ENCODE assay signal across 8 cellular contexts in genomic region chr2:73736855-73737779, GRCh38. TPM values are rescaled to one million over a fixed set of nuclear protein-coding genes. Genes with fewer than 3 reads are reported as not detected.
DNase-seq lines count a peak whose midpoint lies in the region; ATAC-seq, FAIRE-seq and TF ChIP-seq lines count a peak whose summit lies in the region.

Gene TPRKB (minus strand): TSS chr2:73737345. CDS start chr2:73734569, 2,776 bp downstream.

- peak; percentile 99 for FAIRE-seq in endothelial cell of umbilical vein (lab: Jason Lieb, UNC)

- TF ChIP-seq POLR2A in endothelial cell of umbilical vein (IDR thresholded peaks at IDR 0.05; ENCODE audit: low read depth, low read length) = peak; percentile 63

- H3K9me3 Mint-ChIP-seq in Calu3 (ENCODE audit: low read depth, unreplicated experiment) = no peaks in the 10 kb centered on the region

- H3K4me1 Mint-ChIP-seq in Calu3 (ENCODE audit: low read depth, unreplicated experiment) = no peaks in the 10 kb centered on the region

- H3K9me3 ChIP-seq in HUES64 (ENCODE audit: insufficient read depth, low read depth, low read length) (peaks cover 9% of the 10 kb centered on the region), OCI-LY1 (ENCODE audit: low read length) (no peaks in the 10 kb centered on the region), endothelial cell of umbilical vein (replicated peaks; ENCODE audit: control insufficient read depth, insufficient read depth, low read length) (no peaks in the 10 kb centered on the region)

- H3K27me3 ChIP-seq in HUES64 (ENCODE audit: insufficient read depth, low read length) (peaks cover 36% of the 10 kb centered on the region), OCI-LY1 (ENCODE audit: insufficient read depth, low read length) (no peaks in the 10 kb centered on the region), endothelial cell of umbilical vein (ENCODE audit: control insufficient read depth in 2 of 2, insufficient read depth in 2 of 2, low read length in 2 of 2) (no peaks in the 10 kb centered on the region)

- no peaks in the 10 kb centered on the region for H3K9me2 ChIP-seq in OCI-LY1 (ENCODE audit: low read depth, low read length)

- H3K4me2 ChIP-seq in OCI-LY1 (ENCODE audit: low read length) (peak within 1 kb of the TSS; percentile 98), endothelial cell of umbilical vein (ENCODE audit: insufficient read depth, low read length) (peak within 1 kb of the TSS; percentile 96)

- no peaks in the 10 kb centered on the region for H4K20me1 ChIP-seq in OCI-LY1 (ENCODE audit: insufficient read depth, low read length)
- no peaks in the 10 kb centered on the region for H4K20me1 ChIP-seq in endothelial cell of umbilical vein (replicated peaks; ENCODE audit: control insufficient read depth, extremely low read depth, insufficient read depth, low read length)

- peak within 1 kb of the TSS; percentile 42 for H3K27ac Mint-ChIP-seq in Calu3 (ENCODE audit: unreplicated experiment)

- peak; percentile 95 for ATAC-seq in GM21447 (IDR thresholded peaks at IDR 0.05; ENCODE audit: unreplicated experiment)

- H3K36me3 Mint-ChIP-seq in Calu3 (ENCODE audit: insufficient read depth, unreplicated experiment) = peaks cover 32% of the 10 kb centered on the region

- H3K27me3 Mint-ChIP-seq in Calu3 (ENCODE audit: unreplicated experiment) = no peaks in the 10 kb centered on the region

- dilution Hi-C loops in endothelial cell of umbilical vein (cut with MboI; ENCODE audit: extremely low pct_ligation_motif_present, low sequenced_read_pairs) = no loop called here

- no peaks in the 10 kb centered on the region for H3K9me1 ChIP-seq in endothelial cell of umbilical vein (replicated peaks; ENCODE audit: control insufficient read depth, extremely low read depth, insufficient read depth, low read length)

- H3K9ac ChIP-seq in HUES64 (ENCODE audit: low read depth, low read length) (peak within 1 kb of the TSS; percentile 72), OCI-LY1 (ENCODE audit: low read length) (peak within 1 kb of the TSS; percentile 77), endothelial cell of umbilical vein (replicated peaks; ENCODE audit: extremely low read depth, insufficient read depth, low read length) (peak within 1 kb of the TSS; percentile 94)

- H3K79me2 ChIP-seq in OCI-LY1 (ENCODE audit: insufficient read depth, low read length) (peaks cover 17% of the 10 kb centered on the region), endothelial cell of umbilical vein (ENCODE audit: control insufficient read depth, insufficient read depth, low read length) (peaks cover 8% of the 10 kb centered on the region)

- no peak for TF ChIP-seq CTCF in Calu3 (IDR thresholded peaks at IDR 0.05; ENCODE audit: unreplicated experiment)
- TF ChIP-seq CTCF in OCI-LY1 (IDR thresholded peaks at IDR 0.05; ENCODE audit: low read length) = no peak
- TF ChIP-seq CTCF in endothelial cell of umbilical vein (IDR thresholded peaks at IDR 0.05; ENCODE audit: extremely low read depth in 1 of 2, insufficient read depth in 1 of 2, low read depth in 1 of 2, low read length in 2 of 2) = no peak

- H3K4me3 ChIP-seq in HUES64 (ENCODE audit: low read length) (peak within 1 kb of the TSS; percentile 80), OCI-LY1 (ENCODE audit: low read depth, low read length, poor library complexity, severe bottlenecking) (peak within 1 kb of the TSS; percentile 91), endothelial cell of umbilical vein (replicated peaks in 1 of 3; ENCODE audit: insufficient read depth in 1 of 3, low read depth in 1 of 3, low read length in 3 of 3) (peak within 1 kb of the TSS; percentile 75 to 98 (median 82))

- no peaks in the 10 kb centered on the region for H3F3A ChIP-seq in OCI-LY1 (ENCODE audit: insufficient read depth, low read length)

- H2AFZ ChIP-seq in OCI-LY1 (ENCODE audit: low read length) (0 out of 2 replicates have a peak within 1 kb of the TSS, but pooled peaks have one; percentile 65), endothelial cell of umbilical vein (ENCODE audit: low read depth, low read length) (peak within 1 kb of the TSS; percentile 82)

- 5% methylated on average over 49 of the region's 49 CpGs for WGBS in HUES64

- peak within 1 kb of the TSS; percentile 82 for H3K4me3 Mint-ChIP-seq in Calu3 (ENCODE audit: low read depth, unreplicated experiment)

- POLR2A ChIA-PET in endothelial cell of umbilical vein (lab: Charles Lee) = interaction anchor here (0.9 to 1.7 kb wide), 3 partner anchors 10 to 351 kb away, joined by 3 to 11 read pairs (median 3); partner anchors contain the start of gene ALMS1

- H3K27ac ChIP-seq in HUES64 (ENCODE audit: low read depth, low read length) (peak within 1 kb of the TSS; percentile 39; the same call in 1 of the 2 replicates), OCI-LY1 (ENCODE audit: low read depth, low read length, poor library complexity, severe bottlenecking) (peak within 1 kb of the TSS; percentile 31), endothelial cell of umbilical vein (ENCODE audit: insufficient read depth, low read depth, low read length) (peak within 1 kb of the TSS; percentile 88)

- H3K36me3 ChIP-seq in HUES64 (ENCODE audit: insufficient read depth, low read length) (peaks cover 24% of the 10 kb centered on the region), OCI-LY1 (ENCODE audit: insufficient read depth, low read length) (peaks cover 22% of the 10 kb centered on the region), endothelial cell of umbilical vein (ENCODE audit: control insufficient read depth in 2 of 2, extremely low read depth in 1 of 2, insufficient read depth in 2 of 2, low read length in 2 of 2) (peaks cover 0 to 3% of the 10 kb centered on the region in 2 experiments)

- DNase-seq in Calu3 = peak; percentile 95
- DNase-seq in activated CD8-positive, alpha-beta memory T cell treated with anti-CD3 and anti-CD28 coated beads, Interleukin-2, amount 50 U/mL, for 4 hours = peak; percentile 95
- DNase-seq in endothelial cell of umbilical vein (ENCODE audit: low read depth, low spot score) = peak; percentile 95
- DNase-seq in middle frontal gyrus (ENCODE audit: extremely low spot score, low spot score) = peak; percentile 90
- DNase-seq in stimulated activated CD8-positive, alpha-beta memory T cell treated with anti-CD3 and anti-CD28 coated beads, Interleukin-2, amount 100 ng/mL, for 48 hours (ENCODE audit: low read depth in 2 of 2) = peak; percentile 92 to 93

- CTCF ChIA-PET in Calu3 (lab: Charles Lee) = interaction anchor here (0.6 to 1.1 kb wide), 4 partner anchors 12 to 1311 kb away, joined by 3 to 5 read pairs (median 3); no protein-coding TSS in a partner anchor
- CTCF ChIA-PET in endothelial cell of umbilical vein (lab: Charles Lee) = interaction anchor here (0.6 to 1.5 kb wide), 13 partner anchors 10 to 513 kb away, joined by 3 to 8 read pairs (median 4); partner anchors contain the start of genes DUSP11 and STAMBP

- intact Hi-C loops in Calu3 (cut with micrococcal nuclease; ENCODE audit: unreplicated experiment) (no loop called here), endothelial cell of umbilical vein (cut with micrococcal nuclease) (loop anchor here (1.0 to 5.0 kb wide), 6 partner anchors 9 to 792 kb away; partner anchors contain the start of genes AUP1, DGUOK, DUSP11 and HTRA2)

- BruUV-seq in Calu3 (replicated peaks; lab: Mats Ljungman, UMichigan) (no TSS peak), endothelial cell of umbilical vein (replicated peaks; lab: Mats Ljungman, UMichigan) (no TSS peak)

- H3K4me1 ChIP-seq in HUES64 (ENCODE audit: insufficient read depth, low read length) (peaks cover 6% of the 10 kb centered on the region; the same call in 1 of the 2 replicates), OCI-LY1 (ENCODE audit: insufficient read depth, low read length, severe bottlenecking) (peaks cover 18% of the 10 kb centered on the region), endothelial cell of umbilical vein (ENCODE audit: control insufficient read depth, extremely low read depth, insufficient read depth, low read length) (peaks cover 16% of the 10 kb centered on the region)

TF ChIP-seq in endothelial cell of umbilical vein, 7 proteins besides CTCF, POLR2A, EP300 and RAD21:
- TF ChIP-seq POLR2AphosphoS5 (IDR thresholded peaks at IDR 0.05; ENCODE audit: insufficient read depth, low read depth, low read length) = peak; percentile 90
- TF ChIP-seq MAX (IDR thresholded peaks at IDR 0.05; ENCODE audit: insufficient read depth, insufficient read length) = no peak

RNA-seq across cellular contexts. Expression of gene TPRKB, which starts in this region (rescaled TPM):
- 31.6 and 36.7 TPM in 2 replicates for total RNA-seq in Calu3 (2022)
- 60.6 TPM for polyA plus RNA-seq in HUES64 (2013, experiment 1 of 2)
- polyA plus RNA-seq in HUES64 (2013, experiment 2 of 2) = 64.1 TPM
- 33.4 and 36.1 TPM in 2 replicates for total RNA-seq in endothelial cell of umbilical vein
- 18.6 and 27.1 TPM in 2 replicates for polyA plus RNA-seq in endothelial cell of umbilical vein
- 46.9 and 52.2 TPM in 2 replicates for polyA plus RNA-seq in endothelial cell of umbilical vein (2011; cell fraction: cytosol; rRNA removed)
- polyA plus RNA-seq in endothelial cell of umbilical vein (2011; cell fraction: nucleus; rRNA removed) = 15.2 and 21.0 TPM in 2 replicates
- 51.8 and 101 TPM in 2 replicates for polyA plus RNA-seq in endothelial cell of umbilical vein (2012)
- polyA minus RNA-seq in endothelial cell of umbilical vein = 5.1 and 5.5 TPM in 2 replicates
- 7.1 TPM for polyA minus RNA-seq in endothelial cell of umbilical vein (2011; cell fraction: cytosol; rRNA and poly(A)+ RNA removed)
- 5.0 and 7.3 TPM in 2 replicates for polyA minus RNA-seq in endothelial cell of umbilical vein (2011; cell fraction: nucleus; rRNA and poly(A)+ RNA removed)

Comparison
In these comparisons a context has a peak if more than half of its experiments do, and no peak if none do; other contexts are left out.
1. Peak in every context shown above with its lines: DNase-seq, ATAC-seq, H3K4me3 ChIP-seq and H3K27ac ChIP-seq.
2. H3K27ac ChIP-seq: peak in every context shown above with its lines; median percentile 88 in endothelial cell of umbilical vein; 39 in HUES64; 31 in OCI-LY1.